Comparison of ENCODE assay signal across 17 cellular contexts in genomic region chr2:85034158-85034557, GRCh38.
DNase-seq lines count a peak whose midpoint lies in the region; ATAC-seq and TF ChIP-seq lines count a peak whose summit lies in the region.
"Had no signal": no experiment of that assay in that cellular context is flagged by ENCODE, and none has a peak within 500 bp of the region (broad histone marks: within the 10 kb centered on the region; RNA-seq: fewer than 3 reads in every experiment).

No MANE protein-coding gene starts in this region.

- H3K4me1 Mint-ChIP-seq in stimulated activated naive CD8-positive, alpha-beta T cell treated with anti-CD3 and anti-CD28 coated beads, Interleukin-15, amount 100 ng/mL, for 72 hours: peaks cover 8% of the 10 kb centered on the region
- H3K4me1 Mint-ChIP-seq in WTC11: peaks cover 7% of the 10 kb centered on the region
- H3K4me1 Mint-ChIP-seq in activated CD8-positive, alpha-beta T cell treated with anti-CD3 and anti-CD28 coated beads, Interleukin-2, amount 10 ng/mL, durations not matched to agents 7 days and 5 days (ENCODE audit: low read depth): no peaks in the 10 kb centered on the region

- no peak for DNase-seq in stimulated activated naive CD8-positive, alpha-beta T cell treated with anti-CD3 and anti-CD28 coated beads, Interleukin-15, amount 100 ng/mL, for 72 hours
- DNase-seq in stimulated activated naive CD8-positive, alpha-beta T cell treated with anti-CD3 and anti-CD28 coated beads, Interleukin-15, Interleukin-2, amounts not matched to agents 100 U/mL and 50 U/mL, for 24 hours: no peak
- DNase-seq in WTC11 (ENCODE audit: low spot score) (no peak), NCI-H2227 treated with DMSO at 0.1 percent for 48 hours (lab: John Stamatoyannopoulos, UW) (no peak), RKO (ENCODE audit: low spot score) (no peak)
- no peak for DNase-seq in activated CD8-positive, alpha-beta T cell treated with anti-CD3 and anti-CD28 coated beads, Interleukin-2, amount 10 ng/mL, durations not matched to agents 7 days and 5 days
- DNase-seq: 8988T; ACHN; AML-193; Caco-2; Calu3; CD4-positive, alpha-beta T cell; CD8-positive, alpha-beta T cell; DMS79 treated with DMSO at 0.1 percent for 48 hours; GF-D8 had no signal

- no peak for ATAC-seq in stimulated activated naive CD8-positive, alpha-beta T cell treated with anti-CD3 and anti-CD28 coated beads, Interleukin-15, amount 100 ng/mL, for 72 hours
- no peak for ATAC-seq in stimulated activated naive CD8-positive, alpha-beta T cell treated with anti-CD3 and anti-CD28 coated beads, Interleukin-15, Interleukin-2, amounts not matched to agents 100 U/mL and 50 U/mL, for 24 hours
- ATAC-seq in SK-N-SH treated with all-trans-retinoic acid at 6 μM for 48 hours: peak; percentile 51; the same call in 1 of the 3 replicates
- ATAC-seq in WTC11: no peak
- ATAC-seq in activated CD8-positive, alpha-beta T cell treated with anti-CD3 and anti-CD28 coated beads, Interleukin-2, amount 10 ng/mL, durations not matched to agents 7 days and 5 days: no peak
- ATAC-seq: CD8-positive, alpha-beta T cell had no signal

- no peak overlapping the region for H3K4me3 Mint-ChIP-seq in stimulated activated naive CD8-positive, alpha-beta T cell treated with anti-CD3 and anti-CD28 coated beads, Interleukin-15, amount 100 ng/mL, for 72 hours
- no peak overlapping the region for H3K4me3 Mint-ChIP-seq in WTC11
- H3K4me3 Mint-ChIP-seq in activated CD8-positive, alpha-beta T cell treated with anti-CD3 and anti-CD28 coated beads, Interleukin-2, amount 10 ng/mL, durations not matched to agents 7 days and 5 days: no peak overlapping the region
- H3K4me3 Mint-ChIP-seq: B cell; CD4-positive, alpha-beta T cell; CD8-positive, alpha-beta T cell had no signal

- no peaks in the 10 kb centered on the region for H3K9me3 Mint-ChIP-seq in stimulated activated naive CD8-positive, alpha-beta T cell treated with anti-CD3 and anti-CD28 coated beads, Interleukin-15, amount 100 ng/mL, for 72 hours
- H3K9me3 Mint-ChIP-seq in WTC11: no peaks in the 10 kb centered on the region
- no peaks in the 10 kb centered on the region for H3K9me3 Mint-ChIP-seq in activated CD8-positive, alpha-beta T cell treated with anti-CD3 and anti-CD28 coated beads, Interleukin-2, amount 10 ng/mL, durations not matched to agents 7 days and 5 days (ENCODE audit: insufficient read depth)
- H3K9me3 Mint-ChIP-seq: CD4-positive, alpha-beta T cell; CD8-positive, alpha-beta T cell had no signal

- H3K27ac Mint-ChIP-seq in stimulated activated naive CD8-positive, alpha-beta T cell treated with anti-CD3 and anti-CD28 coated beads, Interleukin-15, amount 100 ng/mL, for 72 hours: peak overlapping the region; percentile 40 to 71
- peak overlapping the region; percentile 18; the same call in 1 of the 2 replicates for H3K27ac Mint-ChIP-seq in WTC11
- H3K27ac Mint-ChIP-seq in activated CD8-positive, alpha-beta T cell treated with anti-CD3 and anti-CD28 coated beads, Interleukin-2, amount 10 ng/mL, durations not matched to agents 7 days and 5 days: no peak overlapping the region
- H3K27ac Mint-ChIP-seq: CD4-positive, alpha-beta T cell; CD8-positive, alpha-beta T cell had no signal

- H3K27me3 Mint-ChIP-seq in stimulated activated naive CD8-positive, alpha-beta T cell treated with anti-CD3 and anti-CD28 coated beads, Interleukin-15, amount 100 ng/mL, for 72 hours: no peaks in the 10 kb centered on the region
- no peaks in the 10 kb centered on the region for H3K27me3 Mint-ChIP-seq in WTC11 (ENCODE audit: low read depth)
- no peaks in the 10 kb centered on the region for H3K27me3 Mint-ChIP-seq in activated CD8-positive, alpha-beta T cell treated with anti-CD3 and anti-CD28 coated beads, Interleukin-2, amount 10 ng/mL, durations not matched to agents 7 days and 5 days (ENCODE audit: low read depth)
- H3K27me3 Mint-ChIP-seq: B cell; CD4-positive, alpha-beta T cell had no signal

- no peak for TF ChIP-seq CTCF in WTC11 (IDR thresholded peaks at IDR 0.05)

- POLR2A ChIA-PET in WTC11 (lab: Charles Lee): no interaction called here
- POLR2A ChIA-PET in activated CD8-positive, alpha-beta T cell treated with anti-CD3 and anti-CD28 coated beads, Interleukin-2, amount 10 ng/mL, durations not matched to agents 7 days and 5 days (lab: Charles Lee): no interaction called here

- CTCF ChIA-PET in WTC11 (lab: Charles Lee): interaction anchor here (0.9 to 3.3 kb wide), 2 partner anchors 33 to 109 kb away, joined by 3 to 15 read pairs; no protein-coding TSS in a partner anchor
- CTCF ChIA-PET in activated CD8-positive, alpha-beta T cell treated with anti-CD3 and anti-CD28 coated beads, Interleukin-2, amount 10 ng/mL, durations not matched to agents 7 days and 5 days (lab: Charles Lee): interaction anchor here (0.6 kb wide), 1 partner anchor 18 kb away, joined by 3 read pairs; no protein-coding TSS in a partner anchor

- H3K36me3 Mint-ChIP-seq in WTC11: peaks cover 36% of the 10 kb centered on the region
- peaks cover 53% of the 10 kb centered on the region for H3K36me3 Mint-ChIP-seq in activated CD8-positive, alpha-beta T cell treated with anti-CD3 and anti-CD28 coated beads, Interleukin-2, amount 10 ng/mL, durations not matched to agents 7 days and 5 days (ENCODE audit: low read depth)

TF ChIP-seq in SK-N-SH treated with all-trans-retinoic acid at 6 μM for 48 hours, 23 proteins besides CTCF, POLR2A, EP300 and RAD21:
- peak; percentile 45; the same call in 1 of the 2 replicates for TF ChIP-seq TCF4 (CRISPR knock-in tag; IDR thresholded peaks at IDR 0.05; ENCODE audit: borderline replicate concordance)
- TF ChIP-seq ZNF70 (CRISPR knock-in tag; IDR thresholded peaks at IDR 0.05): no peak

TF ChIP-seq in WTC11, 78 proteins besides CTCF, POLR2A, EP300 and RAD21:
- TF ChIP-seq ETV6 (CRISPR knock-in tag; IDR thresholded peaks at IDR 0.05): no peak
- TF ChIP-seq NFYB (CRISPR knock-in tag; conservative IDR thresholded peaks at IDR 0.05; ENCODE audit: low read depth): no peak
